ENCODE assay signal across 16 cellular contexts in genomic region chr1:190667914-190668313, GRCh38.
A peak's percentile ranks its signal among the peaks of the same experiment; 100 is the strongest.
DNase-seq lines count a peak whose midpoint lies in the region; ATAC-seq and TF ChIP-seq lines count a peak whose summit lies in the region.
"Had no signal": no experiment of that assay in that cellular context is flagged by ENCODE, and none has a peak within 500 bp of the region (broad histone marks: within the 10 kb centered on the region; RNA-seq: fewer than 3 reads in every experiment).

No MANE protein-coding gene starts in this region.

- H3K18ac ChIP-seq in neuronal stem cell (ENCODE audit: low read length) = no peak overlapping the region

- H3K9me3 Mint-ChIP-seq in Caco-2 (ENCODE audit: unreplicated experiment) (no peaks in the 10 kb centered on the region), GM23338 (peaks cover 8% of the 10 kb centered on the region)

- POLR2A ChIA-PET in Caco-2 (lab: Charles Lee) = no interaction called here
- POLR2A ChIA-PET in PC-3 (lab: Charles Lee; ENCODE audit: unreplicated experiment) = interaction anchor here (0.7 kb wide), 1 partner anchor 11 kb away, joined by 3 read pairs; no protein-coding TSS in a partner anchor

- no peak overlapping the region for H2BK5ac ChIP-seq in neuronal stem cell (ENCODE audit: low read length)

- H3K4me2 ChIP-seq in GM23338 (no peak overlapping the region), PC-3 (ENCODE audit: low read length) (no peak overlapping the region), neuronal stem cell (ENCODE audit: insufficient read depth, low read length, poor library complexity, severe bottlenecking) (no peak overlapping the region)

- H3K27me3 Mint-ChIP-seq in Caco-2 (ENCODE audit: insufficient read depth, unreplicated experiment) (no peaks in the 10 kb centered on the region), GM23338 (ENCODE audit: insufficient read depth, low read depth, poor library complexity) (no peaks in the 10 kb centered on the region)
- H3K27me3 Mint-ChIP-seq: CD4-positive, alpha-beta memory T cell; IgD-negative memory B cell had no signal

- H2BK12ac ChIP-seq in neuronal stem cell (ENCODE audit: low read length) = no peak overlapping the region

- H3K4me3 Mint-ChIP-seq in Caco-2 (ENCODE audit: unreplicated experiment) (no peak overlapping the region), GM23338 (no peak overlapping the region)
- H3K4me3 Mint-ChIP-seq: CD4-positive, alpha-beta memory T cell; HFFc6; IgD-negative memory B cell had no signal

- H3K9ac ChIP-seq in PC-3 (ENCODE audit: low read length) (no peak overlapping the region), neuronal stem cell (ENCODE audit: low read depth, low read length, poor library complexity) (no peak overlapping the region)

- no peak for DNase-seq in Caco-2
- DNase-seq in GM23338 (ENCODE audit: low spot score) = no peak
- no peak for DNase-seq in PC-3
- DNase-seq in neuronal stem cell (ENCODE audit: low spot score) = no peak
- DNase-seq in DMS114 treated with DMSO at 0.1 percent for 48 hours (lab: John Stamatoyannopoulos, UW; ENCODE audit: unreplicated experiment) = no peak
- no peak for DNase-seq in GDM1 (lab: John Stamatoyannopoulos, UW)
- DNase-seq in posterior vena cava (ENCODE audit: low spot score) = no peak
- no peak for DNase-seq in germinal center (ENCODE audit: low spot score)
- DNase-seq: BE2C; CD4-positive, alpha-beta memory T cell; GOT3; HFFc6; KG1 had no signal

- intact Hi-C loops in Caco-2 (cut with micrococcal nuclease; ENCODE audit: unreplicated experiment) = no loop called here
- intact Hi-C loops in PC-3 (cut with micrococcal nuclease) = no loop called here
- intact Hi-C loops in posterior vena cava (cut with DNase I) = loop anchor here in 1 of 2 donors (10.0 kb wide), 1 partner anchor 503 kb away; no protein-coding TSS in a partner anchor

- H3F3A ChIP-seq in GM23338 (replicated peaks; ENCODE audit: low read depth) = no peaks in the 10 kb centered on the region
- no peaks in the 10 kb centered on the region for H3F3A ChIP-seq in PC-3 (ENCODE audit: low read length, unreplicated experiment)

- no peak overlapping the region for H3K14ac ChIP-seq in neuronal stem cell (ENCODE audit: low read length)

- H3K36me3 ChIP-seq in Caco-2 (ENCODE audit: control insufficient read depth, insufficient read depth, low read length) (no peaks in the 10 kb centered on the region), GM23338 (ENCODE audit: insufficient read depth) (no peaks in the 10 kb centered on the region), PC-3 (ENCODE audit: low read depth, low read length) (no peaks in the 10 kb centered on the region), neuronal stem cell (replicated peaks in 1 of 2; ENCODE audit: control insufficient read depth in 2 of 2, insufficient read depth in 2 of 2, low read length in 2 of 2) (no peaks in the 10 kb centered on the region)
- H3K36me3 ChIP-seq: BE2C, HAP-1 had no signal

- CTCF ChIA-PET in Caco-2 (lab: Charles Lee) (no interaction called here), PC-3 (lab: Charles Lee) (no interaction called here)

- H3K9me3 ChIP-seq in Caco-2 = no peaks in the 10 kb centered on the region
- no peaks in the 10 kb centered on the region for H3K9me3 ChIP-seq in PC-3 (ENCODE audit: low read length)
- no peaks in the 10 kb centered on the region for H3K9me3 ChIP-seq in neuronal stem cell (replicated peaks in 1 of 2; ENCODE audit: control insufficient read depth in 2 of 2, insufficient read depth in 1 of 2, low read depth in 1 of 2, low read length in 2 of 2)
- H3K9me3 ChIP-seq: BE2C, HAP-1 had no signal

- H3K4me3 ChIP-seq in Caco-2 (ENCODE audit: low read depth, low read length) = no peak overlapping the region
- no peak overlapping the region for H3K4me3 ChIP-seq in GM23338
- no peak overlapping the region for H3K4me3 ChIP-seq in PC-3 (ENCODE audit: low read length)
- no peak overlapping the region for H3K4me3 ChIP-seq in neuronal stem cell (ENCODE audit: low read length in 2 of 2)
- H3K4me3 ChIP-seq: HAP-1 had no signal

- H3K27me3 ChIP-seq in Caco-2 (replicated peaks; ENCODE audit: control insufficient read depth, insufficient read depth, low read length) (no peaks in the 10 kb centered on the region), GM23338 (ENCODE audit: insufficient read depth) (no peaks in the 10 kb centered on the region), PC-3 (ENCODE audit: low read length) (peaks cover 5% of the 10 kb centered on the region; the same call in 1 of the 2 replicates), neuronal stem cell (ENCODE audit: control insufficient read depth in 3 of 3, insufficient read depth in 3 of 3, low read depth in 1 of 3, low read length in 3 of 3) (no peaks in the 10 kb centered on the region)
- H3K27me3 ChIP-seq: BE2C had no signal

- no peak overlapping the region for H2BK15ac ChIP-seq in neuronal stem cell (ENCODE audit: low read length)

- no peak overlapping the region for H3K4ac ChIP-seq in neuronal stem cell (ENCODE audit: low read length)

- H3K27ac ChIP-seq in GM23338 (ENCODE audit: low read depth) (no peak overlapping the region), PC-3 (ENCODE audit: low read length) (no peak overlapping the region), neuronal stem cell (replicated peaks; ENCODE audit: low read length) (no peak overlapping the region)
- H3K27ac ChIP-seq: C4-2B had no signal

- H2AK5ac ChIP-seq in neuronal stem cell (ENCODE audit: low read depth, low read length) = no peak overlapping the region

- H3K36me3 Mint-ChIP-seq in Caco-2 (ENCODE audit: insufficient read depth, unreplicated experiment) (no peaks in the 10 kb centered on the region), GM23338 (ENCODE audit: low read depth) (no peaks in the 10 kb centered on the region; the same call in 2 of the 3 replicates)
- H3K36me3 Mint-ChIP-seq: CD4-positive, alpha-beta memory T cell had no signal

- H3K4me1 Mint-ChIP-seq in Caco-2 (ENCODE audit: low read depth, unreplicated experiment) (peaks cover 6% of the 10 kb centered on the region), GM23338 (no peaks in the 10 kb centered on the region)
- H3K4me1 Mint-ChIP-seq: CD4-positive, alpha-beta memory T cell; IgD-negative memory B cell had no signal

- H2BK120ac ChIP-seq in neuronal stem cell (ENCODE audit: low read depth, low read length) = no peak overlapping the region

- H4K8ac ChIP-seq in neuronal stem cell (ENCODE audit: low read depth, low read length) = no peak overlapping the region

- H3K79me1 ChIP-seq in neuronal stem cell (ENCODE audit: low read depth, low read length) = no peaks in the 10 kb centered on the region

- no peak overlapping the region for H4K91ac ChIP-seq in neuronal stem cell (ENCODE audit: low read depth, low read length, poor library complexity)

- no peak overlapping the region for H3K23ac ChIP-seq in neuronal stem cell (ENCODE audit: low read depth, low read length, poor library complexity)

- 0 out of 2 replicates have a peak, but pooled peaks cover 12% of the 10 kb centered on the region for H3K9me2 ChIP-seq in GM23338 (ENCODE audit: insufficient read depth)
- H3K9me2 ChIP-seq in PC-3 (replicated peaks; ENCODE audit: low read length) = 0 out of 2 replicates have a peak, but pooled peaks cover 3% of the 10 kb centered on the region

- H4K20me1 ChIP-seq in GM23338 (replicated peaks; ENCODE audit: insufficient read depth) (no peaks in the 10 kb centered on the region), PC-3 (ENCODE audit: low read length) (no peaks in the 10 kb centered on the region)

- BruUV-seq in Caco-2 (replicated peaks; lab: Mats Ljungman, UMichigan) (no TSS peak), PC-3 (replicated peaks; lab: Mats Ljungman, UMichigan) (no TSS peak)

- H3K79me2 ChIP-seq in GM23338 (replicated peaks; ENCODE audit: insufficient read depth) = no peaks in the 10 kb centered on the region
- no peaks in the 10 kb centered on the region for H3K79me2 ChIP-seq in PC-3 (ENCODE audit: low read length)

- ATAC-seq in GM23338 (no peak), PC-3 (peak; percentile 58)

- H2AFZ ChIP-seq in GM23338 = peak overlapping the region; percentile 66; the same call in 1 of the 2 replicates
- H2AFZ ChIP-seq in PC-3 (ENCODE audit: low read length) = no peak overlapping the region
- peak overlapping the region; percentile 32 for H2AFZ ChIP-seq in neuronal stem cell (ENCODE audit: low read length)

- TF ChIP-seq CTCF in Caco-2 (IDR thresholded peaks at IDR 0.05; ENCODE audit: insufficient read depth in 1 of 2, low read depth in 1 of 2, low read length in 1 of 2, severe bottlenecking in 1 of 2, unreplicated experiment in 1 of 2) (no peak), GM23338 (conservative IDR thresholded peaks at IDR 0.05; ENCODE audit: low read depth in 2 of 2) (no peak), PC-3 (conservative IDR thresholded peaks at IDR 0.05; ENCODE audit: low read depth, low read length) (no peak)

- H3K4me1 ChIP-seq in Caco-2 = no peaks in the 10 kb centered on the region
- no peaks in the 10 kb centered on the region for H3K4me1 ChIP-seq in GM23338 (ENCODE audit: insufficient read depth)
- H3K4me1 ChIP-seq in PC-3 (ENCODE audit: insufficient read depth, low read length) = no peaks in the 10 kb centered on the region
- no peaks in the 10 kb centered on the region for H3K4me1 ChIP-seq in neuronal stem cell (ENCODE audit: control insufficient read depth in 2 of 2, insufficient read depth in 1 of 2, low read depth in 1 of 2, low read length in 2 of 2)
- H3K4me1 ChIP-seq: BE2C, HAP-1 had no signal

- peak overlapping the region; percentile 28 for H3K27ac Mint-ChIP-seq in Caco-2 (ENCODE audit: unreplicated experiment)
- H3K27ac Mint-ChIP-seq in GM23338 = no peak overlapping the region; the same call in 1 of the 2 replicates
- H3K27ac Mint-ChIP-seq: CD4-positive, alpha-beta memory T cell; HFFc6; IgD-negative memory B cell had no signal

TF ChIP-seq in GM23338, 12 proteins besides CTCF, POLR2A, EP300 and RAD21 (continues in another document):
- no peak for TF ChIP-seq POLR2AphosphoS5 (IDR thresholded peaks at IDR 0.05; ENCODE audit: low read depth)
- TF ChIP-seq STAT1 (IDR thresholded peaks at IDR 0.05; ENCODE audit: unreplicated experiment) = no peak
- no peak for TF ChIP-seq EZH2 (IDR thresholded peaks at IDR 0.05; ENCODE audit: low read depth, unreplicated experiment)
- TF ChIP-seq NANOG (IDR thresholded peaks at IDR 0.05; ENCODE audit: borderline replicate concordance) = no peak
